In the genomic region with DNA sequence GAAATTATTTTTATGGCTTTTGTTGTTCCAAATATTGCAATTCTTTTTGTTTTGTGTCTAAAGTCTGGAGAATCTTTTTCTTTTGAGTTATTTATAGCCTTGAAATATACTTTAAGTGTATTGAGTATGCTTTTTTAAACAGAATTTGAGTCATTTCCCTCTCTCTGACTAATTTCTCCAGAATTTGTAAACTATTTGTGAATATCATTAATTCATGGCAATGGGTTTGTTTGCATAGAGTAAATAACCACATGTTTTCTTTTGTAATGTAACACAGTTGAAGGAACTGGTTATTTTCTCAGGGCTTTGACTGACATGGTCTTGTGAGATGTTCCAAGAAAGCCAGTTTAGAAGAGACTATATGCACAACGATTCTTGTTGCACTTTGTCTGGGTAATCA, we compare ENCODE assay signal across 34 cellular contexts. TPM values are rescaled to one million over a fixed set of nuclear protein-coding genes. Genes with fewer than 3 reads are reported as not detected.
"Had no signal": no experiment of that assay in that cellular context is flagged by ENCODE, and none has a peak within 500 bp of the region (broad histone marks: within the 10 kb centered on the region; RNA-seq: fewer than 3 reads in every experiment).

No MANE protein-coding gene starts in this region.

- H3K9me3 ChIP-seq: esophagus squamous epithelium, gastroesophageal sphincter, mucosa of descending colon, neutrophil, pancreas, right lobe of liver, suprapubic skin, upper lobe of right lung, uterus had no signal

- H3K4me3 Mint-ChIP-seq: mesothelial cell of epicardium; naive B cell; natural killer cell treated with Interleukin-12 subunit alpha and Interleukin-12 subunit beta and Interleukin-15 and Interleukin-18, amount 100 ng/mL, for 72 hours; neural crest cell; stimulated activated naive CD8-positive, alpha-beta T cell treated with anti-CD3 and anti-CD28 coated beads, Interleukin-15, amount 100 ng/mL, for 72 hours had no signal

- H3K4me3 ChIP-seq: coronary artery, esophagus squamous epithelium, gastroesophageal sphincter, heart right ventricle, left lung, mucosa of descending colon, pancreas, right lobe of liver, smooth muscle cell, suprapubic skin, transverse colon, upper lobe of right lung, uterus had no signal

- H3K36me3 ChIP-seq: esophagus squamous epithelium, gastroesophageal sphincter, heart right ventricle, left lung, neutrophil, pancreas, right lobe of liver, suprapubic skin, transverse colon, upper lobe of right lung, uterus had no signal

- H3K4me2 ChIP-seq: smooth muscle cell had no signal

- DNase-seq: dermis blood vessel endothelial cell; effector memory CD4-positive, alpha-beta T cell; erythroblast; esophagus squamous epithelium; foreskin keratinocyte; heart right ventricle; hippocampal formation; left cardiac atrium; left lung; mesenchymal stem cell; mucosa of descending colon; naive B cell; pancreas; right lobe of liver; stimulated activated CD4-positive, alpha-beta T cell treated with anti-CD3 and anti-CD28 coated beads, Interleukin-12 subunit alpha, Interleukin-12 subunit beta, amount 100 ng/mL, for 4 hours; stimulated activated CD4-positive, alpha-beta T cell treated with anti-CD3 and anti-CD28 coated beads, Interleukin-1b, Interleukin-23, amount 100 ng/mL, for 48 hours; stimulated activated CD4-positive, alpha-beta T cell treated with anti-CD3 and anti-CD28 coated beads, Interleukin-4, amount 100 ng/mL, for 1 hour; stimulated activated CD8-positive, alpha-beta memory T cell treated with anti-CD3 and anti-CD28 coated beads, Interleukin-4, amount 100 ng/mL, for 48 hours; stimulated activated naive CD4-positive, alpha-beta T cell; stimulated activated naive CD8-positive, alpha-beta T cell treated with anti-CD3 and anti-CD28 coated beads, Interleukin-15, amount 100 ng/mL, for 72 hours; transverse colon; upper lobe of right lung; uterus had no signal

- H3K4me1 Mint-ChIP-seq: mesothelial cell of epicardium, neural crest cell had no signal

- H3K4me1 ChIP-seq: foreskin keratinocyte, gastroesophageal sphincter, pancreas, right lobe of liver, suprapubic skin, uterus had no signal

- H3K27ac ChIP-seq: coronary artery, esophagus squamous epithelium, foreskin keratinocyte, gastroesophageal sphincter, heart right ventricle, left lung, neutrophil, pancreas, right lobe of liver, suprapubic skin, transverse colon, upper lobe of right lung, uterus had no signal

- H3K27me3 ChIP-seq: gastroesophageal sphincter, heart right ventricle, left lung, neutrophil, pancreas, right lobe of liver, suprapubic skin, transverse colon, upper lobe of right lung, uterus had no signal

- H3K9me3 Mint-ChIP-seq: natural killer cell treated with Interleukin-12 subunit alpha and Interleukin-12 subunit beta and Interleukin-15 and Interleukin-18, amount 100 ng/mL, for 72 hours had no signal

- ATAC-seq: foreskin keratinocyte; gastroesophageal sphincter; heart right ventricle; left cardiac atrium; left lung; mucosa of descending colon; natural killer cell treated with Interleukin-12 subunit alpha and Interleukin-12 subunit beta and Interleukin-15 and Interleukin-18, amount 100 ng/mL, for 72 hours; pancreas; right lobe of liver; stimulated activated naive CD8-positive, alpha-beta T cell treated with anti-CD3 and anti-CD28 coated beads, Interleukin-15, amount 100 ng/mL, for 72 hours; upper lobe of right lung had no signal

- H3K27ac Mint-ChIP-seq: mesothelial cell of epicardium; naive B cell; natural killer cell treated with Interleukin-12 subunit alpha and Interleukin-12 subunit beta and Interleukin-15 and Interleukin-18, amount 100 ng/mL, for 72 hours; progenitor cell of endocrine pancreas; stimulated activated naive CD8-positive, alpha-beta T cell treated with anti-CD3 and anti-CD28 coated beads, Interleukin-15, amount 100 ng/mL, for 72 hours had no signal

- H3K27me3 Mint-ChIP-seq: naive B cell; natural killer cell treated with Interleukin-12 subunit alpha and Interleukin-12 subunit beta and Interleukin-15 and Interleukin-18, amount 100 ng/mL, for 72 hours; progenitor cell of endocrine pancreas; stimulated activated naive CD8-positive, alpha-beta T cell treated with anti-CD3 and anti-CD28 coated beads, Interleukin-15, amount 100 ng/mL, for 72 hours had no signal

- H3K36me3 Mint-ChIP-seq: mesothelial cell of epicardium had no signal

RNA-seq across cellular contexts. Expression of a gene that starts 30.9 kb away (rescaled TPM):
- total RNA-seq: dermis blood vessel endothelial cell, foreskin keratinocyte, kidney epithelial cell, lung microvascular endothelial cell, mesothelial cell of epicardium, neural crest cell, progenitor cell of endocrine pancreas had no signal
